In the genomic region with DNA sequence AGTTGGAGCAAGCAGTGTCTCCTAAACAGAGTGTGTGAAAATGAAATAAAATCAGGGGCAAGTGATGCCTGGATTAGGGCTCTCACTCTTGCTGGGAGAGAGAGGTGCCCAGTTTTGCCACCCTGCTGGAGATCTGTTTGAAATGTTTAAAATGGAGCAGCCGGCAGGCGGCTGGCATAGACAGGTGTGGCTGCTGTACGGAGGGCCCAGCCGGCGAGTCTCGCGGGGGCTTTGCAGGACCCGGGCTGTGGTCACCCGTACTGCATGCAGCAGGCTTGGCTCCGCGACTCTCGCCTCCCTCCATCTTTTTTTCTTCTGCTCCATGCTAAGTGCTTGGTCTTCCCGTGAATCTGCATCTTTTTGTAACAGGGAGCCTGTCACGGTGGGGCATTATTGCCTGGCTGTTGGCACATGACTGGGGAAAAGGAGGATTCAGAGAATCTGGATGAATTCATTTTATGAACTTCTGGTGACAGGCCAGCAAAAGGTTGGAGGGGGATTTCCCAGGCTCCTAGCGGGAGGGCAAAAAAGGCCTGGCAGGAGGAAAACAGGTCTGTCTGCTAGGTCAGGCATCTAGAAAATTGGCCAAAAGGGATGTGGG, we compare ENCODE assay signal across 8 cellular contexts. TPM values are rescaled to one million over a fixed set of nuclear protein-coding genes. Genes with fewer than 3 reads are reported as not detected.
A peak's percentile ranks its signal among the peaks of the same experiment; 100 is the strongest.
DNase-seq lines count a peak whose midpoint lies in the region; ATAC-seq, FAIRE-seq and TF ChIP-seq lines count a peak whose summit lies in the region.

No MANE protein-coding gene starts in this region.

- H3K9ac ChIP-seq in astrocyte (ENCODE audit: low read length) = peak overlapping the region; percentile 80

- no peaks in the 10 kb centered on the region for H3K27me3 ChIP-seq in astrocyte (ENCODE audit: insufficient read depth, low read length)

- peak overlapping the region; percentile 42 for H2AFZ ChIP-seq in astrocyte (ENCODE audit: low read depth, low read length)

- H3K9me3 Mint-ChIP-seq in HFFc6 (no peaks in the 10 kb centered on the region), astrocyte (ENCODE audit: unreplicated experiment) (no peaks in the 10 kb centered on the region), immature natural killer cell (no peaks in the 10 kb centered on the region)
- H3K9me3 Mint-ChIP-seq in stimulated activated naive CD8-positive, alpha-beta T cell treated with anti-CD3 and anti-CD28 coated beads, Interleukin-15, amount 100 ng/mL, for 72 hours = no peaks in the 10 kb centered on the region

- H3K36me3 Mint-ChIP-seq in HFFc6 (ENCODE audit: low read depth) (peaks cover 12% of the 10 kb centered on the region), astrocyte (ENCODE audit: low read depth, unreplicated experiment) (peaks cover 2% of the 10 kb centered on the region), immature natural killer cell (no peaks in the 10 kb centered on the region)

- H3K36me3 ChIP-seq in astrocyte (ENCODE audit: insufficient read depth, low read length) = no peaks in the 10 kb centered on the region

- H3K4me1 Mint-ChIP-seq in HFFc6 (ENCODE audit: low read depth) = peaks cover 48% of the 10 kb centered on the region
- peaks cover 29% of the 10 kb centered on the region for H3K4me1 Mint-ChIP-seq in astrocyte (ENCODE audit: low read depth, unreplicated experiment)
- peaks cover 17 to 21% of the 10 kb centered on the region in 2 donors for H3K4me1 Mint-ChIP-seq in immature natural killer cell
- peaks cover 20% of the 10 kb centered on the region for H3K4me1 Mint-ChIP-seq in stimulated activated naive CD8-positive, alpha-beta T cell treated with anti-CD3 and anti-CD28 coated beads, Interleukin-15, amount 100 ng/mL, for 72 hours

- ATAC-seq in stimulated activated naive CD8-positive, alpha-beta T cell treated with anti-CD3 and anti-CD28 coated beads, Interleukin-15, amount 100 ng/mL, for 72 hours = no peak
- ATAC-seq in HG02981 (IDR thresholded peaks at IDR 0.05; ENCODE audit: unreplicated experiment) (no peak), HG03280 (IDR thresholded peaks at IDR 0.05; ENCODE audit: unreplicated experiment) (no peak)

- no peak for DNase-seq in AG04449 (ENCODE audit: low read depth, low spot score)
- DNase-seq in HFFc6 = no peak
- peak; percentile 9 for DNase-seq in astrocyte (ENCODE audit: low read depth)
- peak in 2 of 3 donors; percentile 2 to 13 for DNase-seq in immature natural killer cell
- no peak for DNase-seq in stimulated activated naive CD8-positive, alpha-beta T cell treated with anti-CD3 and anti-CD28 coated beads, Interleukin-15, amount 100 ng/mL, for 72 hours
- no peak for DNase-seq in GM19240 (ENCODE audit: insufficient read length, low spot score)

- POLR2A ChIA-PET in AG04449 (lab: Yijun Ruan, JAX) = no interaction called here

- H3K27ac Mint-ChIP-seq in HFFc6 = peak overlapping the region; percentile 49
- peak overlapping the region; percentile 41 for H3K27ac Mint-ChIP-seq in astrocyte (ENCODE audit: unreplicated experiment)
- H3K27ac Mint-ChIP-seq in immature natural killer cell = peak overlapping the region in 3 of 6 donors; percentile 23 to 39 (median 31)
- H3K27ac Mint-ChIP-seq in stimulated activated naive CD8-positive, alpha-beta T cell treated with anti-CD3 and anti-CD28 coated beads, Interleukin-15, amount 100 ng/mL, for 72 hours = no peak overlapping the region

- H3K27me3 Mint-ChIP-seq in HFFc6 (ENCODE audit: insufficient read depth) = peaks cover 2% of the 10 kb centered on the region; the same call in 1 of the 2 replicates
- no peaks in the 10 kb centered on the region for H3K27me3 Mint-ChIP-seq in astrocyte (ENCODE audit: low read depth, unreplicated experiment)
- peaks cover 9 to 22% (median 15%) of the 10 kb centered on the region in 3 donors for H3K27me3 Mint-ChIP-seq in immature natural killer cell (ENCODE audit: low read depth in 3 of 3)
- H3K27me3 Mint-ChIP-seq in stimulated activated naive CD8-positive, alpha-beta T cell treated with anti-CD3 and anti-CD28 coated beads, Interleukin-15, amount 100 ng/mL, for 72 hours = peaks cover 27% of the 10 kb centered on the region

- CTCF ChIA-PET in AG04449 (lab: Yijun Ruan, JAX) = interaction anchor here (0.8 to 19.3 kb wide), 5 partner anchors 14 to 110 kb away, joined by 3 to 450 read pairs (median 3); no protein-coding TSS in a partner anchor

- H3K9me3 ChIP-seq in astrocyte (ENCODE audit: insufficient read depth, low read depth, low read length) = no peaks in the 10 kb centered on the region

- H3K4me3 Mint-ChIP-seq in HFFc6 (peak overlapping the region; percentile 92), astrocyte (ENCODE audit: unreplicated experiment) (peak overlapping the region; percentile 86), immature natural killer cell (peak overlapping the region; percentile 77 to 89 (median 83))
- peak overlapping the region; percentile 86 to 88 for H3K4me3 Mint-ChIP-seq in stimulated activated naive CD8-positive, alpha-beta T cell treated with anti-CD3 and anti-CD28 coated beads, Interleukin-15, amount 100 ng/mL, for 72 hours

- H3K4me3 ChIP-seq in AG04449 (ENCODE audit: low read depth, low read length) = peak overlapping the region; percentile 61
- H3K4me3 ChIP-seq in astrocyte (ENCODE audit: insufficient read depth, low read depth, low read length) = peak overlapping the region; percentile 84

- peaks cover 19% of the 10 kb centered on the region for H3K4me1 ChIP-seq in astrocyte (ENCODE audit: insufficient read depth, low read length)

- peaks cover 63% of the 10 kb centered on the region for H3K79me2 ChIP-seq in astrocyte (ENCODE audit: insufficient read depth, low read length)

- H3K4me2 ChIP-seq in astrocyte (ENCODE audit: low read length) = peak overlapping the region; percentile 99

- peaks cover 59% of the 10 kb centered on the region for H4K20me1 ChIP-seq in astrocyte (ENCODE audit: insufficient read depth, low read length)

- H3K27ac ChIP-seq in astrocyte (ENCODE audit: low read depth, low read length) = peak overlapping the region; percentile 30

- TF ChIP-seq CTCF in AG04449 (IDR thresholded peaks at IDR 0.05; ENCODE audit: insufficient read depth, low read length, missing control alignments) (no peak), HFFc6 (IDR thresholded peaks at IDR 0.05) (peak; percentile 31; the same call in 1 of the 2 replicates), astrocyte (IDR thresholded peaks at IDR 0.05; ENCODE audit: insufficient read depth, low read depth, low read length) (no peak)

- FAIRE-seq in astrocyte (lab: Jason Lieb, UNC) = no peak

RNA-seq across cellular contexts. Expression of gene ZNRF1, which starts 1.8 kb away (rescaled TPM):
- total RNA-seq in HFFc6 (2021; fragmentation: NEBNext Ultra II Directional; extraction: Animal tissue kit (Norgen Biotek cat#: 25700)) = 10 to 100 TPM; 21.7 to 31.3 (median 28.0) TPM
- 19.4 and 21.9 TPM in 2 replicates for total RNA-seq in astrocyte
- 1 to 10 TPM in 1 of 3 donors, under 1 TPM in 2; 0.21 to 1.3 (median 0.68) TPM for polyA plus RNA-seq in immature natural killer cell

RNA-seq across cellular contexts. Expression of gene WDR59, which starts 15.7 kb away (rescaled TPM):
- 10 to 100 TPM; 32.1 to 39.8 (median 37.3) TPM for total RNA-seq in HFFc6 (2021; fragmentation: NEBNext Ultra II Directional; extraction: Animal tissue kit (Norgen Biotek cat#: 25700))
- 54.7 and 63.8 TPM in 2 replicates for total RNA-seq in astrocyte
- 10 to 100 TPM in 1 of 3 donors, 1 to 10 TPM in 2; 3.1 to 10.2 (median 6.5) TPM for polyA plus RNA-seq in immature natural killer cell

Comparison
In these comparisons a context has a peak if more than half of its experiments do, and no peak if none do; other contexts are left out.
1. DNase-seq: peak in astrocyte (single experiment) and immature natural killer cell (2 of 3); none in AG04449 (single experiment), HFFc6 (single experiment), stimulated activated naive CD8-positive, alpha-beta T cell treated with anti-CD3 and anti-CD28 coated beads, Interleukin-15, amount 100 ng/mL, for 72 hours (0 of 2) and GM19240 (single experiment).
2. H3K27ac Mint-ChIP-seq: peak in HFFc6 (single experiment) and astrocyte (single experiment); none in stimulated activated naive CD8-positive, alpha-beta T cell treated with anti-CD3 and anti-CD28 coated beads, Interleukin-15, amount 100 ng/mL, for 72 hours (0 of 2).
3. Peak in every context shown above with its lines, with median percentiles within 50 percentile points of each other: H3K4me3 Mint-ChIP-seq.